ENCODE assay signal across 8 cellular contexts in genomic region chr7:140229591-140230516, GRCh38. TPM values are rescaled to one million over a fixed set of nuclear protein-coding genes. Genes with fewer than 3 reads are reported as not detected.
DNase-seq lines count a peak whose midpoint lies in the region; ATAC-seq and TF ChIP-seq lines count a peak whose summit lies in the region.

No MANE protein-coding gene starts in this region.

- H3K27me3 Mint-ChIP-seq in activated naive CD4-positive, alpha-beta T cell treated with anti-CD3 and anti-CD28 coated beads, Interleukin-2, amount 10 ng/mL, durations not matched to agents 7 days and 5 days = peaks cover 3% of the 10 kb centered on the region

- H3K36me3 Mint-ChIP-seq in activated naive CD4-positive, alpha-beta T cell treated with anti-CD3 and anti-CD28 coated beads, Interleukin-2, amount 10 ng/mL, durations not matched to agents 7 days and 5 days = peaks cover 5% of the 10 kb centered on the region

- peak overlapping the region; percentile 86 for H3K4me3 Mint-ChIP-seq in activated naive CD4-positive, alpha-beta T cell treated with anti-CD3 and anti-CD28 coated beads, Interleukin-2, amount 10 ng/mL, durations not matched to agents 7 days and 5 days

- H3K9me3 Mint-ChIP-seq in activated naive CD4-positive, alpha-beta T cell treated with anti-CD3 and anti-CD28 coated beads, Interleukin-2, amount 10 ng/mL, durations not matched to agents 7 days and 5 days = no peaks in the 10 kb centered on the region

- no peaks in the 10 kb centered on the region for H3K36me3 ChIP-seq in uterus

- peak overlapping the region; percentile 96 for H3K27ac Mint-ChIP-seq in activated naive CD4-positive, alpha-beta T cell treated with anti-CD3 and anti-CD28 coated beads, Interleukin-2, amount 10 ng/mL, durations not matched to agents 7 days and 5 days

- H3K4me1 Mint-ChIP-seq in activated naive CD4-positive, alpha-beta T cell treated with anti-CD3 and anti-CD28 coated beads, Interleukin-2, amount 10 ng/mL, durations not matched to agents 7 days and 5 days = peaks cover 70% of the 10 kb centered on the region

- H3K9me3 ChIP-seq in iPS-18c (ENCODE audit: control insufficient read depth, insufficient read depth, low read length) (no peaks in the 10 kb centered on the region), uterus (no peaks in the 10 kb centered on the region)

- in situ Hi-C loops in GM13976 (cut with MboI; ENCODE audit: low sequenced_read_pairs, unreplicated experiment) = no loop called here

- TF ChIP-seq CTCF in GM13976 (IDR thresholded peaks at IDR 0.05; ENCODE audit: borderline replicate concordance, control extremely low read depth, extremely low read depth, insufficient read depth, missing control alignments) (no peak), uterus (IDR thresholded peaks at IDR 0.05) (no peak)

- intact Hi-C loops in uterus (cut with DNase I; ENCODE audit: low total_unique reads) = no loop called here

- DNase-seq in GM13976 (ENCODE audit: low spot score) (peak; percentile 49), NCI-H748 (lab: John Stamatoyannopoulos, UW; ENCODE audit: unreplicated experiment) (peak; percentile 80), uterus (no peak), NCI-H1694 (lab: John Stamatoyannopoulos, UW) (no peak)
- DNase-seq in activated naive CD4-positive, alpha-beta T cell treated with anti-CD3 and anti-CD28 coated beads, Interleukin-2, amount 10 ng/mL, durations not matched to agents 7 days and 5 days = peak; percentile 82
- DNase-seq in stimulated activated CD4-positive, alpha-beta T cell treated with anti-CD3 and anti-CD28 coated beads, Interleukin-1b, Interleukin-23, amount 100 ng/mL, for 4 hours (ENCODE audit: low read depth in 2 of 2) = peak; percentile 38 to 49

- H3K27ac ChIP-seq in uterus = no peak overlapping the region

- H3K4me3 ChIP-seq in iPS-18c (ENCODE audit: insufficient read depth, low read depth, low read length) = peak overlapping the region; percentile 61
- peak overlapping the region in 1 of 2 donors; percentile 39 for H3K4me3 ChIP-seq in uterus

- H3K4me1 ChIP-seq in uterus = peaks cover 0 to 10% of the 10 kb centered on the region in 2 donors

- CTCF ChIA-PET in activated naive CD4-positive, alpha-beta T cell treated with anti-CD3 and anti-CD28 coated beads, Interleukin-2, amount 10 ng/mL, durations not matched to agents 7 days and 5 days (lab: Charles Lee) = interaction anchor here (0.7 to 1.4 kb wide), 3 partner anchors 15 to 75 kb away, joined by 3 to 4 read pairs (median 3); no protein-coding TSS in a partner anchor

- TF ChIP-seq POLR2A in uterus (IDR thresholded peaks at IDR 0.05) = no peak

- peaks cover 0 to 4% of the 10 kb centered on the region in 2 donors for H3K27me3 ChIP-seq in uterus

- ATAC-seq in HG02763 (IDR thresholded peaks at IDR 0.05; ENCODE audit: unreplicated experiment) = no peak

RNA-seq across cellular contexts. Expression of gene KDM7A, which starts 53.1 kb away (rescaled TPM):
- 10 to 100 TPM in 3 of 4 donors, 1 to 10 TPM in 1; 4.1 to 17.5 (median 12.4) TPM for total RNA-seq in uterus

Comparison
In these comparisons a context has a peak if more than half of its experiments do, and no peak if none do; other contexts are left out.
1. DNase-seq: peak in GM13976 (single experiment), NCI-H748 (single experiment), activated naive CD4-positive, alpha-beta T cell treated with anti-CD3 and anti-CD28 coated beads, Interleukin-2, amount 10 ng/mL, durations not matched to agents 7 days and 5 days (single experiment) and stimulated activated CD4-positive, alpha-beta T cell treated with anti-CD3 and anti-CD28 coated beads, Interleukin-1b, Interleukin-23, amount 100 ng/mL, for 4 hours (2 of 2); none in uterus (0 of 2) and NCI-H1694 (single experiment).